In the genomic region with DNA sequence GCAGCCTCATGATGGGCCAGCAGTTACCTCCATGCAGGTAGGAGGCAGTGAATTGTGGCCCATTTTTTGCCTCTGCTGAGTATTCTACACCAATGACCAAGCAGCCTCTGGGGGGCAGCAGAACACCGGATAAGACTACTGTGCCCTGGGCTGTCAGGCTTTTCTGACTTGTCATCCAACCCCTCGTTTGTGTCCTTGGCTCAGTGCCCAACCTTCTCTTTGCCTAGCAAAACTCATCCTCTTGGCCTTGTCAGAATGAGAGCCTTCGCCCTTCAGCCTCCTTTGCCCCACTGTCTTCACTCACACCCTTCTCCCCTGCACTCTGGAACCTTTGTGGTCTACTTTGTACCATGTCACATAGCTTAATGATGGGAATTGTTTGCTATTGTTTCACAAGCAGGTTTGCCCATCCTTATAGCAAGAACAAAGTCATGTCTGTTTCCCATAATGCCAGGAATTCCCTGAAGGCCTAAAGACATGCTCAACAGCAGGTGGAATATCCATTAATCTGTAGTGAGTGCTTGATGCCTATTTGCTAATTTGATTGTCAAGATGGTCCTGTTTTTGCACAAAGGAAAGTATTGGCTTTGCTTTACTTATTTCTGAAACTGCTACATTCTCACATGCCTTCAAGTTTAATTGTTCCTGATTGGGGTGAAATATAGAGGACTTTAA, we compare ENCODE assay signal across 8 cellular contexts.
DNase-seq lines count a peak whose midpoint lies in the region; ATAC-seq and TF ChIP-seq lines count a peak whose summit lies in the region.

No MANE protein-coding gene starts in this region.

- no peak overlapping the region for H3K9ac ChIP-seq in liver (ENCODE audit: low read depth in 1 of 2, low read length in 2 of 2)

- TF ChIP-seq CTCF in choroid plexus epithelial cell (conservative IDR thresholded peaks at IDR 0.05; ENCODE audit: low read depth, low read length) (peak; percentile 79), liver (IDR thresholded peaks at IDR 0.05; ENCODE audit: low read depth, low read length, missing input control) (peak; percentile 79)

- ATAC-seq in GM19324 (IDR thresholded peaks at IDR 0.05; ENCODE audit: low FRiP score, unreplicated experiment) = peak; percentile 55
- ATAC-seq in HG03520 (IDR thresholded peaks at IDR 0.05; ENCODE audit: unreplicated experiment) = peak; percentile 78

- no peaks in the 10 kb centered on the region for H3K4me1 ChIP-seq in liver (ENCODE audit: control insufficient read depth in 4 of 4, insufficient read depth in 4 of 4, low read length in 3 of 4)

- H3K9me3 ChIP-seq in liver (ENCODE audit: control insufficient read depth in 4 of 4, low read length in 3 of 4) = no peaks in the 10 kb centered on the region

- 13% methylated on average over 3 of the region's 3 CpGs for WGBS in liver

- H3K4me3 ChIP-seq in choroid plexus epithelial cell (ENCODE audit: low read depth, low read length) = no peak overlapping the region
- no peak overlapping the region for H3K4me3 ChIP-seq in liver (ENCODE audit: low read depth in 1 of 3, low read length in 3 of 3)

- H3K27me3 ChIP-seq in liver (ENCODE audit: control insufficient read depth in 4 of 4, insufficient read depth in 4 of 4, low read length in 3 of 4) = no peaks in the 10 kb centered on the region

- no peaks in the 10 kb centered on the region for H3K36me3 ChIP-seq in liver (ENCODE audit: control insufficient read depth in 4 of 4, insufficient read depth in 3 of 4, low read depth in 1 of 4, low read length in 3 of 4)

- DNase-seq in Ammon's horn (ENCODE audit: low spot score) (peak; percentile 96), NCI-H524 (lab: John Stamatoyannopoulos, UW) (peak; percentile 95 to 98), choroid plexus epithelial cell (ENCODE audit: low read depth) (peak; percentile 70)
- peak; percentile 87 for DNase-seq in activated CD4-positive, alpha-beta T cell treated with anti-CD3 and anti-CD28 coated beads for 48 hours
- peak; percentile 36 for DNase-seq in stimulated activated CD8-positive, alpha-beta memory T cell treated with anti-CD3 and anti-CD28 coated beads, Interleukin-12 subunit alpha, Interleukin-12 subunit beta, amount 100 ng/mL, for 1 hour (ENCODE audit: low read depth)

- TF ChIP-seq RAD21 in liver (IDR thresholded peaks at IDR 0.05) = peak; percentile 94 to 98

- no peak overlapping the region for H3K27ac ChIP-seq in liver (ENCODE audit: low read depth in 1 of 2, low read length in 2 of 2)

TF ChIP-seq in liver, 16 proteins besides CTCF, POLR2A, EP300 and RAD21:
- TF ChIP-seq YY1 (IDR thresholded peaks at IDR 0.05) (no peak), MAX (IDR thresholded peaks at IDR 0.05) (no peak), EGR1 (IDR thresholded peaks at IDR 0.05; ENCODE audit: low read depth in 2 of 2) (no peak), HNF4G (IDR thresholded peaks at IDR 0.05) (no peak), TAF1 (conservative IDR thresholded peaks at IDR 0.05) (no peak), FOXA1 (IDR thresholded peaks at IDR 0.05) (no peak), HNF4A (conservative IDR thresholded peaks at IDR 0.05) (no peak), JUND (IDR thresholded peaks at IDR 0.05) (no peak), FOXA2 (IDR thresholded peaks at IDR 0.05) (no peak), GABPA (IDR thresholded peaks at IDR 0.05 in 1 of 2, conservative IDR thresholded peaks at IDR 0.05 in 1 of 2) (no peak), REST (IDR thresholded peaks at IDR 0.05) (no peak), ZBTB33 (IDR thresholded peaks at IDR 0.05) (no peak), SP1 (IDR thresholded peaks at IDR 0.05) (no peak), RXRA (IDR thresholded peaks at IDR 0.05) (no peak), NR2F2 (IDR thresholded peaks at IDR 0.05) (no peak)
- TF ChIP-seq, protein P1, sequence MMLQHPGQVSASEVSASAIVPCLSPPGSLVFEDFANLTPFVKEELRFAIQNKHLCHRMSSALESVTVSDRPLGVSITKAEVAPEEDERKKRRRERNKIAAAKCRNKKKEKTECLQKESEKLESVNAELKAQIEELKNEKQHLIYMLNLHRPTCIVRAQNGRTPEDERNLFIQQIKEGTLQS (IDR thresholded peaks at IDR 0.05) = no peak

Comparison
In these comparisons a context has a peak if more than half of its experiments do, and no peak if none do; other contexts are left out.
1. DNase-seq: peak in every context shown above with its lines; median percentile 96 in NCI-H524; 96 in Ammon's horn; 87 in activated CD4-positive, alpha-beta T cell treated with anti-CD3 and anti-CD28 coated beads for 48 hours; 70 in choroid plexus epithelial cell; 36 in stimulated activated CD8-positive, alpha-beta memory T cell treated with anti-CD3 and anti-CD28 coated beads, Interleukin-12 subunit alpha, Interleukin-12 subunit beta, amount 100 ng/mL, for 1 hour.